Comparison of ENCODE assay signal across 32 cellular contexts in the genomic region with DNA sequence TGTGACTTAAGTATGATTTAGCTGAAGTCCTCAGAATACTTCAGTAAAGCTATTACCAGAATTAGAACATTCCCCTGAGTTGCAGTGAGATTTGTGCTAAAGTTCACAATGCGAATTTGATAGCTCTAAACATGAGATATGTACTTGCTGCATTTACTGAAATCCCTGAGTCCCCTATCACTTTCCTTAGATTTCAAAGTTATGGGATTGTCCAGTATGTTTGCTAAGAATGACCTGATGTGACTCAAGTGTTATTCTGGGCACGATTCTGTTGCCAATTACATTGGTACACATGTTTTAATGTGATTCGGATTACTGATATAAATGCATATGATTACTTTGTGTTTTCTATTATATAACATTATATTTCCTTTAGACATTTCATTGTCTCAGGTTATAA.
"Had no signal": no experiment of that assay in that cellular context is flagged by ENCODE, and none has a peak within 500 bp of the region (broad histone marks: within the 10 kb centered on the region; RNA-seq: fewer than 3 reads in every experiment).

No MANE protein-coding gene starts in this region.

- H3K4me3 ChIP-seq: adrenal gland, breast epithelium, cardiac muscle cell, colonic mucosa had no signal

- H3K9me3 Mint-ChIP-seq: activated CD4-positive, alpha-beta T cell treated with anti-CD3 and anti-CD28 coated beads, Interleukin-2, amount 10 ng/mL, durations not matched to agents 7 days and 5 days; activated CD8-positive, alpha-beta T cell treated with anti-CD3 and anti-CD28 coated beads for 36 hours; activated naive CD4-positive, alpha-beta T cell treated with anti-CD3 and anti-CD28 coated beads for 36 hours; activated naive CD4-positive, alpha-beta T cell treated with anti-CD3 and anti-CD28 coated beads, Interleukin-2, amount 50 U/mL, for 24 hours; activated naive CD8-positive, alpha-beta T cell treated with anti-CD3 and anti-CD28 coated beads for 36 hours; activated naive CD8-positive, alpha-beta T cell treated with anti-CD3 and anti-CD28 coated beads, Interleukin-2, amount 50 U/mL, for 24 hours; activated T-cell treated with anti-CD3 and anti-CD28 coated beads, Interleukin-2, amount 50 U/mL, for 4 hours; activated T-helper 17 cell treated with anti-CD3 and anti-CD28 coated beads, Interleukin-2, amount 50 U/mL, for 72 hours had no signal

- H3K4me3 Mint-ChIP-seq: activated CD4-positive, alpha-beta T cell treated with anti-CD3 and anti-CD28 coated beads for 36 hours; activated CD4-positive, alpha-beta T cell treated with anti-CD3 and anti-CD28 coated beads, Interleukin-2, amount 10 ng/mL, durations not matched to agents 7 days and 5 days; activated CD8-positive, alpha-beta T cell treated with anti-CD3 and anti-CD28 coated beads for 36 hours; activated naive CD4-positive, alpha-beta T cell treated with anti-CD3 and anti-CD28 coated beads for 36 hours; activated naive CD4-positive, alpha-beta T cell treated with anti-CD3 and anti-CD28 coated beads, Interleukin-2, amount 50 U/mL, for 24 hours; activated naive CD8-positive, alpha-beta T cell treated with anti-CD3 and anti-CD28 coated beads for 36 hours; activated naive CD8-positive, alpha-beta T cell treated with anti-CD3 and anti-CD28 coated beads, Interleukin-2, amount 50 U/mL, for 24 hours; activated T-cell treated with anti-CD3 and anti-CD28 coated beads, Interleukin-2, amount 50 U/mL, for 4 hours; activated T-helper 17 cell treated with anti-CD3 and anti-CD28 coated beads, Interleukin-2, amount 50 U/mL, for 72 hours; brain; T-helper 17 cell had no signal

- H3K27me3 ChIP-seq: adrenal gland, cardiac muscle cell, colonic mucosa had no signal

- H3K36me3 Mint-ChIP-seq: activated naive CD4-positive, alpha-beta T cell treated with anti-CD3 and anti-CD28 coated beads, Interleukin-2, amount 50 U/mL, for 24 hours; activated naive CD8-positive, alpha-beta T cell treated with anti-CD3 and anti-CD28 coated beads for 36 hours; brain had no signal

- FAIRE-seq: endometrium, endothelial cell of umbilical vein, frontal cortex had no signal

- H3K27ac Mint-ChIP-seq: activated CD4-positive, alpha-beta T cell treated with anti-CD3 and anti-CD28 coated beads for 36 hours; activated CD4-positive, alpha-beta T cell treated with anti-CD3 and anti-CD28 coated beads, Interleukin-2, amount 10 ng/mL, durations not matched to agents 7 days and 5 days; activated CD8-positive, alpha-beta T cell treated with anti-CD3 and anti-CD28 coated beads for 36 hours; activated naive CD4-positive, alpha-beta T cell treated with anti-CD3 and anti-CD28 coated beads for 36 hours; activated naive CD4-positive, alpha-beta T cell treated with anti-CD3 and anti-CD28 coated beads, Interleukin-2, amount 50 U/mL, for 24 hours; activated naive CD8-positive, alpha-beta T cell treated with anti-CD3 and anti-CD28 coated beads for 36 hours; activated naive CD8-positive, alpha-beta T cell treated with anti-CD3 and anti-CD28 coated beads, Interleukin-2, amount 50 U/mL, for 24 hours; activated T-helper 17 cell treated with anti-CD3 and anti-CD28 coated beads, Interleukin-2, amount 50 U/mL, for 72 hours; brain; T-helper 17 cell had no signal

- DNase-seq: activated CD4-positive, alpha-beta T cell treated with anti-CD3 and anti-CD28 coated beads for 36 hours; activated CD4-positive, alpha-beta T cell treated with anti-CD3 and anti-CD28 coated beads, Interleukin-2, amount 10 ng/mL, durations not matched to agents 7 days and 5 days; activated CD4-positive, alpha-beta T cell treated with anti-CD3 and anti-CD28 coated beads, Interleukin-2, amount 50 U/mL, for 4 hours; activated CD4-positive, CD25-positive, alpha-beta regulatory T cell; activated CD4-positive, CD25-positive, alpha-beta regulatory T cell treated with anti-CD3 and anti-CD28 coated beads, Interleukin-2, amount 50 U/mL, for 72 hours; activated CD8-positive, alpha-beta memory T cell treated with anti-CD3 and anti-CD28 coated beads for 24 hours; activated CD8-positive, alpha-beta T cell treated with anti-CD3 and anti-CD28 coated beads for 36 hours; activated effector memory CD4-positive, alpha-beta T cell treated with anti-CD3 and anti-CD28 coated beads, Interleukin-2, amount 50 U/mL, for 16 hours; activated naive CD4-positive, alpha-beta T cell treated with anti-CD3 and anti-CD28 coated beads for 36 hours; activated naive CD8-positive, alpha-beta T cell treated with anti-CD3 and anti-CD28 coated beads for 36 hours; activated naive CD8-positive, alpha-beta T cell treated with anti-CD3 and anti-CD28 coated beads, Interleukin-2, amount 50 U/mL, for 24 hours; activated T-cell treated with anti-CD3 and anti-CD28 coated beads, Interleukin-2, amount 50 U/mL, for 4 hours; adrenal gland; amygdala; aorta; central memory CD4-positive, alpha-beta T cell; cerebellar nuclear complex; colonic mucosa; effector CD8-positive, alpha-beta T cell; foreskin fibroblast; T-helper 1 cell; T-helper 17 cell had no signal

- H3K36me3 ChIP-seq: adrenal gland, breast epithelium, cardiac muscle cell, colonic mucosa had no signal

- H3K27me3 Mint-ChIP-seq: activated CD4-positive, alpha-beta T cell treated with anti-CD3 and anti-CD28 coated beads for 36 hours; activated CD4-positive, alpha-beta T cell treated with anti-CD3 and anti-CD28 coated beads, Interleukin-2, amount 10 ng/mL, durations not matched to agents 7 days and 5 days; activated CD8-positive, alpha-beta T cell treated with anti-CD3 and anti-CD28 coated beads for 36 hours; activated naive CD4-positive, alpha-beta T cell treated with anti-CD3 and anti-CD28 coated beads, Interleukin-2, amount 50 U/mL, for 24 hours; activated naive CD8-positive, alpha-beta T cell treated with anti-CD3 and anti-CD28 coated beads, Interleukin-2, amount 50 U/mL, for 24 hours; activated T-helper 17 cell treated with anti-CD3 and anti-CD28 coated beads, Interleukin-2, amount 50 U/mL, for 72 hours; T-helper 17 cell had no signal

- H3K4me1 ChIP-seq: adrenal gland, breast epithelium, colonic mucosa had no signal

- ATAC-seq: activated CD4-positive, alpha-beta T cell treated with anti-CD3 and anti-CD28 coated beads for 36 hours; activated CD8-positive, alpha-beta T cell treated with anti-CD3 and anti-CD28 coated beads for 36 hours; activated naive CD8-positive, alpha-beta T cell treated with anti-CD3 and anti-CD28 coated beads, Interleukin-2, amount 50 U/mL, for 24 hours; activated T-cell treated with anti-CD3 and anti-CD28 coated beads, Interleukin-2, amount 50 U/mL, for 4 hours; activated T-helper 17 cell treated with anti-CD3 and anti-CD28 coated beads, Interleukin-2, amount 50 U/mL, for 72 hours; esophagus mucosa; T-helper 17 cell had no signal

- H3K27ac ChIP-seq: adrenal gland, breast epithelium, cardiac muscle cell, colonic mucosa, epithelial cell of prostate had no signal

- H3K9me3 ChIP-seq: adrenal gland, breast epithelium, colonic mucosa had no signal

- H3K4me1 Mint-ChIP-seq: activated CD4-positive, alpha-beta T cell treated with anti-CD3 and anti-CD28 coated beads for 36 hours; activated CD4-positive, alpha-beta T cell treated with anti-CD3 and anti-CD28 coated beads, Interleukin-2, amount 10 ng/mL, durations not matched to agents 7 days and 5 days; activated naive CD4-positive, alpha-beta T cell treated with anti-CD3 and anti-CD28 coated beads, Interleukin-2, amount 50 U/mL, for 24 hours; activated naive CD8-positive, alpha-beta T cell treated with anti-CD3 and anti-CD28 coated beads for 36 hours; activated naive CD8-positive, alpha-beta T cell treated with anti-CD3 and anti-CD28 coated beads, Interleukin-2, amount 50 U/mL, for 24 hours; activated T-helper 17 cell treated with anti-CD3 and anti-CD28 coated beads, Interleukin-2, amount 50 U/mL, for 72 hours; brain; T-helper 17 cell had no signal
